ENCODE assay signal across 10 cellular contexts in genomic region chr20:49318430-49319203, GRCh38. TPM values are rescaled to one million over a fixed set of nuclear protein-coding genes. Genes with fewer than 3 reads are reported as not detected.
A peak's percentile ranks its signal among the peaks of the same experiment; 100 is the strongest.
DNase-seq lines count a peak whose midpoint lies in the region; ATAC-seq, FAIRE-seq and TF ChIP-seq lines count a peak whose summit lies in the region.
"Had no signal": no experiment of that assay in that cellular context is flagged by ENCODE, and none has a peak within 500 bp of the region (broad histone marks: within the 10 kb centered on the region; RNA-seq: fewer than 3 reads in every experiment).

No MANE protein-coding gene starts in this region.

- 16% methylated on average over 27 of the region's 70 CpGs for WGBS in K562 (ENCODE audit: insufficient coverage, low coverage, missing lambda C conversion rate)
- under 1% methylated on average over 33 of the region's 70 CpGs for WGBS in right lobe of liver (ENCODE audit: insufficient coverage, low coverage, low lambda C conversion rate, missing lambda C conversion rate)

- CTCF ChIA-PET in K562 (lab: Yijun Ruan, JAX; ENCODE audit: low intra/inter-chr PET ratio): no interaction called here
- CTCF ChIA-PET in RWPE1 (lab: Yijun Ruan, JAX): interaction anchor here (0.6 to 1.6 kb wide), 9 partner anchors 9 to 779 kb away, joined by 3 to 10 read pairs (median 4); no protein-coding TSS in a partner anchor

- H3K27ac ChIP-seq in K562 (ENCODE audit: extremely low read depth, low read depth, low read length) (no peak overlapping the region), right lobe of liver (no peak overlapping the region), tibial artery (no peak overlapping the region), RWPE1 (no peak overlapping the region)

- DNase-seq in activated CD4-positive, CD25-positive, alpha-beta regulatory T cell (lab: John Stamatoyannopoulos, UW): no peak
- DNase-seq in K562 (ENCODE audit: extremely low read depth in 1 of 4, low spot score in 3 of 4) (no peak), right lobe of liver (peak in 1 of 3 donors; percentile 53), tibial artery (no peak), RWPE1 (ENCODE audit: low spot score) (no peak)
- DNase-seq in activated effector memory CD4-positive, alpha-beta T cell treated with Interleukin-2 at 50 U/mL for 16 hours: no peak
- DNase-seq: COR-L47; stimulated activated naive CD4-positive, alpha-beta T cell treated with Interleukin-2 at 50 U/mL for 16 hours had no signal

- intact Hi-C loops in K562 (cut with micrococcal nuclease): no loop called here
- intact Hi-C loops in right lobe of liver (cut with DNase I): no loop called here
- intact Hi-C loops in tibial artery (cut with DNase I; ENCODE audit: low total_unique reads): no loop called here

- no peak for TF ChIP-seq RAD21 in K562 (CRISPR knock-in tag; conservative IDR thresholded peaks at IDR 0.05 in 1 of 2, IDR thresholded peaks at IDR 0.05 in 1 of 2)

- POLR2A ChIA-PET in K562 (lab: Yijun Ruan, JAX): interaction anchor here (0.7 to 1.2 kb wide), 4 partner anchors 27 to 377 kb away, joined by 3 to 4 read pairs (median 4); no protein-coding TSS in a partner anchor
- POLR2A ChIA-PET in RWPE1 (lab: Yijun Ruan, JAX; ENCODE audit: low non-redundant PET): no interaction called here

- H3K4me1 ChIP-seq in K562 (replicated peaks in 1 of 2; ENCODE audit: control insufficient read depth in 2 of 2, insufficient read depth in 2 of 2, low read length in 2 of 2): peaks cover 11 to 18% of the 10 kb centered on the region in 2 experiments; a peak in 4 of 5 replicates
- peaks cover 0 to 10% (median 0%) of the 10 kb centered on the region in 4 donors for H3K4me1 ChIP-seq in right lobe of liver
- peaks cover 0 to 19% (median 17%) of the 10 kb centered on the region in 4 donors for H3K4me1 ChIP-seq in tibial artery

- no peak for TF ChIP-seq CTCF in K562 (IDR thresholded peaks at IDR 0.05 in 2 of 3, conservative IDR thresholded peaks at IDR 0.05 in 1 of 3; ENCODE audit: insufficient read depth in 2 of 3, low read depth in 1 of 3, low read length in 3 of 3)
- TF ChIP-seq CTCF in right lobe of liver (IDR thresholded peaks at IDR 0.05): no peak
- no peak for TF ChIP-seq CTCF in tibial artery (IDR thresholded peaks at IDR 0.05)
- no peak for TF ChIP-seq CTCF in RWPE1 (conservative IDR thresholded peaks at IDR 0.05; ENCODE audit: low read depth)

- no peak for TF ChIP-seq EP300 in K562 (IDR thresholded peaks at IDR 0.05; ENCODE audit: low read length)

- no peaks in the 10 kb centered on the region; the same call in 1 of the 2 replicates for H4K20me1 ChIP-seq in K562 (replicated peaks; ENCODE audit: control insufficient read depth, insufficient read depth, low read length)

- H3K36me3 ChIP-seq in K562 (ENCODE audit: control insufficient read depth, insufficient read depth, low read length) (no peaks in the 10 kb centered on the region), right lobe of liver (no peaks in the 10 kb centered on the region), tibial artery (no peaks in the 10 kb centered on the region)

- BruUV-seq in K562 (replicated peaks; lab: Mats Ljungman, UMichigan): no TSS peak

- H3K27me3 ChIP-seq in K562 (ENCODE audit: control insufficient read depth in 2 of 2, insufficient read depth in 2 of 2, low read length in 2 of 2): peaks cover 19 to 21% of the 10 kb centered on the region in 2 experiments
- peaks cover 0 to 14% of the 10 kb centered on the region in 2 donors for H3K27me3 ChIP-seq in right lobe of liver
- peaks cover 0 to 37% of the 10 kb centered on the region in 2 donors for H3K27me3 ChIP-seq in tibial artery

- no peak for FAIRE-seq in K562 (lab: Jason Lieb, UNC)

- H3K9me3 ChIP-seq in K562 (replicated peaks; ENCODE audit: control insufficient read depth, insufficient read depth, low read depth, low read length): no peaks in the 10 kb centered on the region
- H3K9me3 ChIP-seq in right lobe of liver: no peaks in the 10 kb centered on the region
- H3K9me3 ChIP-seq in tibial artery: no peaks in the 10 kb centered on the region

- TF ChIP-seq POLR2A in K562 (conservative IDR thresholded peaks at IDR 0.05) (no peak), right lobe of liver (IDR thresholded peaks at IDR 0.05) (no peak)

- no peaks in the 10 kb centered on the region for H3K79me2 ChIP-seq in K562 (ENCODE audit: control insufficient read depth, insufficient read depth, low read length)

- H3K4me3 ChIP-seq in K562: no peak overlapping the region
- peak overlapping the region in 1 of 3 donors; percentile 24 for H3K4me3 ChIP-seq in right lobe of liver
- H3K4me3 ChIP-seq in tibial artery: peak overlapping the region; percentile 27 to 36

- peak overlapping the region in 1 of 2 experiments; percentile 68; a peak in 2 of 4 replicates for H3K9ac ChIP-seq in K562 (ENCODE audit: insufficient read depth in 1 of 2, low read depth in 2 of 2, low read length in 2 of 2)

- H2AFZ ChIP-seq in K562 (ENCODE audit: low read depth, low read length): no peak overlapping the region

- H3K9me1 ChIP-seq in K562 (ENCODE audit: control insufficient read depth, insufficient read depth, low read length): no peaks in the 10 kb centered on the region

- ATAC-seq in activated CD4-positive, CD25-positive, alpha-beta regulatory T cell treated with anti-CD3 and anti-CD28 coated beads, Interleukin-2, amount 50 U/mL, for 24 hours: peak; percentile 28 to 30
- ATAC-seq in K562 (no peak), right lobe of liver (peak; percentile 19 to 39 (median 35)), HG02571 (IDR thresholded peaks at IDR 0.05; ENCODE audit: unreplicated experiment) (no peak)

- in situ Hi-C loops in K562 (cut with MboI): no loop called here

- peak overlapping the region; percentile 69 for H3K4me2 ChIP-seq in K562 (ENCODE audit: insufficient read depth, low read length)

TF ChIP-seq in K562, 482 proteins besides CTCF, POLR2A, EP300 and RAD21:
- TF ChIP-seq ZNF717 (CRISPR knock-in tag; IDR thresholded peaks at IDR 0.05) (no peak), ZBTB33 (CRISPR knock-in tag; IDR thresholded peaks at IDR 0.05) (peak; percentile 31; the same call in 1 of the 2 replicates)

RNA-seq across cellular contexts. Expression of gene ZNFX1, which starts 40.8 kb away (rescaled TPM):
- total RNA-seq in K562 (2011; cell fraction: chromatin; rRNA removed; ENCODE audit: low replicate concordance): 34.0 and 34.5 TPM in 2 replicates
- 14.8 and 15.7 TPM in 2 replicates for total RNA-seq in K562 (2011; cell fraction: nucleolus; rRNA removed)
- total RNA-seq in K562 (2011; cell fraction: nucleoplasm; rRNA removed): 12.4 and 17.1 TPM in 2 replicates
- total RNA-seq in K562 (2014; rRNA removed): 10.3 and 12.4 TPM in 2 replicates
- 11.9 and 13.5 TPM in 2 replicates for total RNA-seq in K562 (2014; rRNA removed; fragmentation: Illumina TruSeq; extraction: Trizol)
- 12.4 and 13.8 TPM in 2 replicates for total RNA-seq in K562 (2015; rRNA removed; fragmentation: Illumina TruSeq; extraction: Trizol)
- 11.9 and 13.4 TPM in 2 replicates for total RNA-seq in K562 (2021)
- polyA plus RNA-seq in K562 (2011; rRNA removed): 2.5 and 3.8 TPM in 2 replicates
- polyA plus RNA-seq in K562 (2011; cell fraction: cytosol; rRNA removed): 3.5 and 4.1 TPM in 2 replicates
- polyA plus RNA-seq in K562 (2011; cell fraction: nucleus; rRNA removed): 3.0 and 7.0 TPM in 2 replicates
- 6.0 and 6.5 TPM in 2 replicates for polyA plus RNA-seq in K562 (2012)
- 10.4 and 11.6 TPM in 2 replicates for polyA plus RNA-seq in K562 (2014; fragmentation: Illumina TruSeq; extraction: Trizol)
- 1 to 10 TPM; 4.4 to 4.9 TPM for polyA plus RNA-seq in K562 (2014; fragmentation: Nextera tagmentation; extraction: Ambion mirVana)
- polyA plus RNA-seq in K562 (2014; rRNA removed): 7.2 and 7.6 TPM in 2 replicates
- 15.4 and 15.9 TPM in 2 replicates for polyA minus RNA-seq in K562 (2011; rRNA and poly(A)+ RNA removed)
- 5.7 and 9.7 TPM in 2 replicates for polyA minus RNA-seq in K562 (2011; cell fraction: cytosol; rRNA and poly(A)+ RNA removed)
- polyA minus RNA-seq in K562 (2011; cell fraction: nucleus; rRNA and poly(A)+ RNA removed): 9.0 and 12.0 TPM in 2 replicates
- 10 to 100 TPM in 5 of 6 experiments, 1 to 10 TPM in 1; 9.3 to 17.5 (median 13.9) TPM for total RNA-seq in right lobe of liver

Comparison
In these comparisons a context has a peak if more than half of its experiments do, and no peak if none do; other contexts are left out.
1. ATAC-seq: peak in activated CD4-positive, CD25-positive, alpha-beta regulatory T cell treated with anti-CD3 and anti-CD28 coated beads, Interleukin-2, amount 50 U/mL, for 24 hours (2 of 2) and right lobe of liver (4 of 4); none in K562 (single experiment) and HG02571 (single experiment).